In the genomic region with DNA sequence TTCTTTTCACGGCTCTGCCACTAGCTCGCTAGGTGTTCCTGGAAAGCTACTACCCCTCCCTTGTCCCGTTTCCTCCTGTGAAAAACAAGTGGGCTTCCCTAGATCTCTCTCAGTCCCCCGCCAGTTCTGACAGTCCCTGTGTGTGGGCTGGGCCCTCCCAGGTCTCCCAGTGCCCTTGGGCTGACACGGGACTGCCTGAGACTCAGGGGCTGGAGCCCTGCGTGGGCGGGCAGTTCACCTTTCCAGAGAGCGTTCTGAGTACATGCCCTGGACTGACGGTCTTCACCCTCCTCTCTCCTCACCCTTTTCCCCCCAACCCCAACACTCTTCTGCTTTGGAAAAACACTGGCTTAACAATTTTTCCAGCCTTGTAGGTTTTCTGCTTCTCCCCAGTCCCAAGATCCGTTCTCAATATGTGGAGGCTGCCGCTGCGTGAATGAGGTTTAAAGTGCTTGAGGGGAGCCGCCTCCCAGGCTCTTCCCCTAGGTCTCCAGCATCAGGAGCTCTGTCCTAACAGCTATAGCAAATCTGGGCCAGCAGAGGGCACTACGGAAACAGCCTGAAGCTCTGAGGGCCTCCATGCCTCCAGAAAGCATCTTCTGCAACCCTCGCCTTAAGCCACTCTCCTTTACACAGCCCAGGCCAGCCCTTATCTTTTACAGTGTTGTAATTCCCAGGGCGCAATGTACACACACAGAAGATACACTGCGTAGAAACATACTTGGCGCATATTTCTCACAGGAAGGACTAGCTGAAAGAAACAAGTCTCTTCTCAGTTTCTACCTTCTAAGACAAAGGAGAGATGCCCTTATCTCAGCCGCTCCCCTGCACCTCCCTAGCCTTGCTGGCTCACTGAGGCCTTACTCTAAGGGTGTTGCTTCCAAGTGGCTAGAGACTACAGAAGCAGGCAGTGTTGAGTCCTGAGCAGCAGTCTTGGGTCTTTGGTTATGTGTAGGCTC, we compare ENCODE assay signal across 8 cellular contexts. TPM values are rescaled to one million over a fixed set of nuclear protein-coding genes. Genes with fewer than 3 reads are reported as not detected.
DNase-seq lines count a peak whose midpoint lies in the region; ATAC-seq and TF ChIP-seq lines count a peak whose summit lies in the region.

No MANE protein-coding gene starts in this region.

- peaks cover 0 to 4% of the 10 kb centered on the region in 2 donors for H3K27me3 ChIP-seq in tibial artery

- no peak overlapping the region for H3K27ac ChIP-seq in tibial artery

- no peaks in the 10 kb centered on the region for H3K9me3 ChIP-seq in tibial artery

- POLR2A ChIA-PET in activated CD4-positive, alpha-beta T cell treated with anti-CD3 and anti-CD28 coated beads, Interleukin-2, amount 10 ng/mL, durations not matched to agents 7 days and 5 days (lab: Charles Lee) = no interaction called here

- H3K4me3 ChIP-seq in fibroblast of pulmonary artery (replicated peaks; ENCODE audit: low read depth, low read length) (no peak overlapping the region), tibial artery (no peak overlapping the region)

- H3K4me3 Mint-ChIP-seq in activated CD4-positive, alpha-beta T cell treated with anti-CD3 and anti-CD28 coated beads, Interleukin-2, amount 10 ng/mL, durations not matched to agents 7 days and 5 days = no peak overlapping the region

- intact Hi-C loops in tibial artery (cut with DNase I; ENCODE audit: low total_unique reads) = no loop called here

- DNase-seq in NK-92 treated with Interleukin-12 subunit alpha and Interleukin-12 subunit beta, amount 100 ng/mL, for 24 hours (lab: John Stamatoyannopoulos, UW) = peak; percentile 16
- DNase-seq in NK-92 (lab: John Stamatoyannopoulos, UW; ENCODE audit: unreplicated experiment) = no peak
- peak; percentile 5 for DNase-seq in NCI-H1694 treated with DMSO at 0.1 percent for 48 hours (lab: John Stamatoyannopoulos, UW)
- DNase-seq in activated CD4-positive, alpha-beta T cell treated with anti-CD3 and anti-CD28 coated beads, Interleukin-2, amount 10 ng/mL, durations not matched to agents 7 days and 5 days = peak; percentile 53
- peak; percentile 39 for DNase-seq in fibroblast of pulmonary artery (ENCODE audit: low read depth)
- peak; percentile 16 to 40 for DNase-seq in stimulated activated CD4-positive, alpha-beta T cell treated with anti-CD3 and anti-CD28 coated beads, Interleukin-15, amount 100 ng/mL, for 48 hours (ENCODE audit: low read depth in 2 of 2)
- no peak for DNase-seq in tibial artery

- no peaks in the 10 kb centered on the region for H3K4me1 Mint-ChIP-seq in activated CD4-positive, alpha-beta T cell treated with anti-CD3 and anti-CD28 coated beads, Interleukin-2, amount 10 ng/mL, durations not matched to agents 7 days and 5 days

- H3K4me1 ChIP-seq in tibial artery = no peaks in the 10 kb centered on the region

- H3K27ac Mint-ChIP-seq in activated CD4-positive, alpha-beta T cell treated with anti-CD3 and anti-CD28 coated beads, Interleukin-2, amount 10 ng/mL, durations not matched to agents 7 days and 5 days = no peak overlapping the region

- no peaks in the 10 kb centered on the region for H3K36me3 Mint-ChIP-seq in activated CD4-positive, alpha-beta T cell treated with anti-CD3 and anti-CD28 coated beads, Interleukin-2, amount 10 ng/mL, durations not matched to agents 7 days and 5 days (ENCODE audit: low read depth)

- ATAC-seq in HG02571 (IDR thresholded peaks at IDR 0.05; ENCODE audit: unreplicated experiment) = peak; percentile 77

- no peaks in the 10 kb centered on the region for H3K36me3 ChIP-seq in tibial artery

- CTCF ChIA-PET in activated CD4-positive, alpha-beta T cell treated with anti-CD3 and anti-CD28 coated beads, Interleukin-2, amount 10 ng/mL, durations not matched to agents 7 days and 5 days (lab: Charles Lee) = interaction anchor here (1.0 to 1.7 kb wide), 2 partner anchors 10 to 14 kb away, joined by 5 read pairs; no protein-coding TSS in a partner anchor

- TF ChIP-seq CTCF in fibroblast of pulmonary artery (IDR thresholded peaks at IDR 0.05; ENCODE audit: low read length, missing control alignments) = peak; percentile 53
- no peak for TF ChIP-seq CTCF in tibial artery (IDR thresholded peaks at IDR 0.05)

- H3K9me3 Mint-ChIP-seq in activated CD4-positive, alpha-beta T cell treated with anti-CD3 and anti-CD28 coated beads, Interleukin-2, amount 10 ng/mL, durations not matched to agents 7 days and 5 days = no peaks in the 10 kb centered on the region

- peaks cover 7% of the 10 kb centered on the region for H3K27me3 Mint-ChIP-seq in activated CD4-positive, alpha-beta T cell treated with anti-CD3 and anti-CD28 coated beads, Interleukin-2, amount 10 ng/mL, durations not matched to agents 7 days and 5 days

RNA-seq across cellular contexts. Expression of gene DCD, which starts 10.4 kb away (rescaled TPM):
- not detected for total RNA-seq in activated CD4-positive, alpha-beta T cell treated with anti-CD3 and anti-CD28 coated beads, Interleukin-2, amount 10 ng/mL, durations not matched to agents 7 days and 5 days

RNA-seq across cellular contexts. Expression of gene LACRT, which starts 23.9 kb away (rescaled TPM):
- total RNA-seq in activated CD4-positive, alpha-beta T cell treated with anti-CD3 and anti-CD28 coated beads, Interleukin-2, amount 10 ng/mL, durations not matched to agents 7 days and 5 days = not detected

Comparison
In these comparisons a context has a peak if more than half of its experiments do, and no peak if none do; other contexts are left out.
1. DNase-seq: peak in NK-92 treated with Interleukin-12 subunit alpha and Interleukin-12 subunit beta, amount 100 ng/mL, for 24 hours (single experiment), NCI-H1694 treated with DMSO at 0.1 percent for 48 hours (single experiment), activated CD4-positive, alpha-beta T cell treated with anti-CD3 and anti-CD28 coated beads, Interleukin-2, amount 10 ng/mL, durations not matched to agents 7 days and 5 days (single experiment), fibroblast of pulmonary artery (single experiment) and stimulated activated CD4-positive, alpha-beta T cell treated with anti-CD3 and anti-CD28 coated beads, Interleukin-15, amount 100 ng/mL, for 48 hours (2 of 2); none in NK-92 (single experiment) and tibial artery (0 of 2).